ENCODE assay signal across 8 cellular contexts in the genomic region with DNA sequence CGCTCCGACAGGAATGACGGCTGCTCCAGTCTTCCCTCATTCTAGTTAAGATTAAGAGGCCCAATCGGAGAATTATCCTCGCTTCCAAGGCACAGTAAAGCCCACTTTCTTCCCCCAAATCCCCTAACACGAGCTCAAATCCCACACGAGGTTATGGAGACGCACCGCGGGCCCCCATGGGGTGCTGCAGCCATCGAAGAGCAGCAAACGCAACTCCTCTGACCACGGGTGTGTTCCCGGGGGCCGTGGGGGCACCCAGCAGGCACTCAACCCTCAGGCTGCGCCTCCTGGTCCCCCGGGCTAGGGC. TPM values are rescaled to one million over a fixed set of nuclear protein-coding genes. Genes with fewer than 3 reads are reported as not detected.
DNase-seq lines count a peak whose midpoint lies in the region; ATAC-seq and TF ChIP-seq lines count a peak whose summit lies in the region.

No MANE protein-coding gene starts in this region.

- H3K9me3 ChIP-seq in CD4-positive, alpha-beta memory T cell (ENCODE audit: control insufficient read depth in 1 of 2, low read length in 2 of 2): no peaks in the 10 kb centered on the region
- no peaks in the 10 kb centered on the region for H3K9me3 ChIP-seq in left ventricle myocardium inferior (replicated peaks)

- H3K4me3 ChIP-seq in CD4-positive, alpha-beta memory T cell (ENCODE audit: low read length in 2 of 2): peak overlapping the region; percentile 76 to 89
- peak overlapping the region; percentile 100 for H3K4me3 ChIP-seq in left ventricle myocardium inferior
- H3K4me3 ChIP-seq in skin epidermis: peak overlapping the region; percentile 77 to 100 (median 91)

- peak overlapping the region; percentile 67 for H3K27ac ChIP-seq in CD4-positive, alpha-beta memory T cell (ENCODE audit: low read depth, low read length)
- H3K27ac ChIP-seq in left ventricle myocardium inferior (replicated peaks): peak overlapping the region; percentile 84
- H3K27ac ChIP-seq in skin epidermis: peak overlapping the region; percentile 27 to 94 (median 89)

- no peak for DNase-seq in CD4-positive, alpha-beta memory T cell
- no peak for DNase-seq in T-cell
- DNase-seq in left ventricle myocardium inferior: no peak
- DNase-seq in erythroblast (lab: John Stamatoyannopoulos, UW): no peak
- DNase-seq in NCI-H2196 treated with DMSO at 0.1 percent for 48 hours (lab: John Stamatoyannopoulos, UW; ENCODE audit: unreplicated experiment): no peak
- DNase-seq in D341Med (ENCODE audit: low spot score): no peak

- peak overlapping the region; percentile 91 to 96 (median 94) for H3K4me3 Mint-ChIP-seq in CD4-positive, alpha-beta memory T cell
- peak overlapping the region; percentile 89 to 94 (median 90) for H3K4me3 Mint-ChIP-seq in T-cell

- no peaks in the 10 kb centered on the region for H3K27me3 ChIP-seq in CD4-positive, alpha-beta memory T cell (ENCODE audit: insufficient read depth, low read length)
- peaks cover under 1% of the 10 kb centered on the region for H3K27me3 ChIP-seq in left ventricle myocardium inferior (ENCODE audit: low read depth)

- H3K27ac Mint-ChIP-seq in CD4-positive, alpha-beta memory T cell: peak overlapping the region; percentile 33 to 95 (median 93)
- H3K27ac Mint-ChIP-seq in T-cell: peak overlapping the region; percentile 80 to 86

- CTCF ChIA-PET in CD4-positive, alpha-beta memory T cell (lab: Charles Lee; ENCODE audit: partially characterized antibody): interaction anchor here (1.3 kb wide), 1 partner anchor 74 kb away, joined by 6 read pairs; no protein-coding TSS in a partner anchor
- CTCF ChIA-PET in T-cell (lab: Charles Lee): no interaction called here

- peaks cover 28% of the 10 kb centered on the region for H3K36me3 ChIP-seq in CD4-positive, alpha-beta memory T cell (ENCODE audit: insufficient read depth, low read length)
- peaks cover 31% of the 10 kb centered on the region for H3K36me3 ChIP-seq in left ventricle myocardium inferior

- TF ChIP-seq CTCF in left ventricle myocardium inferior (IDR thresholded peaks at IDR 0.05; ENCODE audit: borderline replicate concordance): no peak

- intact Hi-C loops in CD4-positive, alpha-beta memory T cell (cut with micrococcal nuclease): loop anchor here (1.0 kb wide), 1 partner anchor 110 kb away; a partner anchor contains a TSS
- intact Hi-C loops in left ventricle myocardium inferior (cut with micrococcal nuclease): no loop called here

- peaks cover 23% of the 10 kb centered on the region for H3K4me1 ChIP-seq in CD4-positive, alpha-beta memory T cell (ENCODE audit: insufficient read depth, low read length)
- H3K4me1 ChIP-seq in left ventricle myocardium inferior: peaks cover 25% of the 10 kb centered on the region

- POLR2A ChIA-PET in CD4-positive, alpha-beta memory T cell (lab: Charles Lee; ENCODE audit: partially characterized antibody): interaction anchor here (0.6 to 0.7 kb wide), 2 partner anchors 69 to 110 kb away, joined by 3 to 4 read pairs; no protein-coding TSS in a partner anchor
- POLR2A ChIA-PET in T-cell (lab: Charles Lee): interaction anchor here in 1 of 2 donors (0.6 kb wide), 1 partner anchor 1708 kb away, joined by 3 read pairs; no protein-coding TSS in a partner anchor

- no peak for TF ChIP-seq POLR2A in erythroblast (IDR thresholded peaks at IDR 0.05; ENCODE audit: low read length)

- H3K27me3 Mint-ChIP-seq in CD4-positive, alpha-beta memory T cell: no peaks in the 10 kb centered on the region
- no peaks in the 10 kb centered on the region for H3K27me3 Mint-ChIP-seq in T-cell

- ATAC-seq in HG02642 (IDR thresholded peaks at IDR 0.05; ENCODE audit: poor library complexity, unreplicated experiment) (peak; percentile 35), T-cell (replicated peaks in 1 of 4) (peak; percentile 11 to 30 (median 18))

- peaks cover 14 to 41% (median 29%) of the 10 kb centered on the region in 4 donors for H3K4me1 Mint-ChIP-seq in CD4-positive, alpha-beta memory T cell
- H3K4me1 Mint-ChIP-seq in T-cell: peaks cover 21 to 41% (median 27%) of the 10 kb centered on the region in 3 donors

- no peaks in the 10 kb centered on the region for H3K9me3 Mint-ChIP-seq in CD4-positive, alpha-beta memory T cell
- H3K9me3 Mint-ChIP-seq in T-cell: no peaks in the 10 kb centered on the region

- peaks cover 18 to 43% of the 10 kb centered on the region in 2 donors for H3K36me3 Mint-ChIP-seq in CD4-positive, alpha-beta memory T cell
- peaks cover 21% of the 10 kb centered on the region for H3K36me3 Mint-ChIP-seq in T-cell

RNA-seq across cellular contexts. Expression of a gene that starts 0.4 kb away (rescaled TPM):
- total RNA-seq in CD4-positive, alpha-beta memory T cell: 10 to 100 TPM; 82.2 to 82.5 TPM
- 100 to 1,000 TPM; 308 to 335 TPM for polyA plus RNA-seq in CD4-positive, alpha-beta memory T cell
- total RNA-seq in T-cell (10 to 100 TPM; 66.3 to 96.2 (median 85.4) TPM), left ventricle myocardium inferior (190 TPM)

RNA-seq across cellular contexts. Expression of a gene that starts 4.8 kb away (rescaled TPM):
- total RNA-seq in CD4-positive, alpha-beta memory T cell: not detected
- polyA plus RNA-seq in CD4-positive, alpha-beta memory T cell: not detected
- total RNA-seq in T-cell: not detected
- total RNA-seq in left ventricle myocardium inferior: not detected
